Comparison of ENCODE assay signal across 8 cellular contexts in the genomic region with DNA sequence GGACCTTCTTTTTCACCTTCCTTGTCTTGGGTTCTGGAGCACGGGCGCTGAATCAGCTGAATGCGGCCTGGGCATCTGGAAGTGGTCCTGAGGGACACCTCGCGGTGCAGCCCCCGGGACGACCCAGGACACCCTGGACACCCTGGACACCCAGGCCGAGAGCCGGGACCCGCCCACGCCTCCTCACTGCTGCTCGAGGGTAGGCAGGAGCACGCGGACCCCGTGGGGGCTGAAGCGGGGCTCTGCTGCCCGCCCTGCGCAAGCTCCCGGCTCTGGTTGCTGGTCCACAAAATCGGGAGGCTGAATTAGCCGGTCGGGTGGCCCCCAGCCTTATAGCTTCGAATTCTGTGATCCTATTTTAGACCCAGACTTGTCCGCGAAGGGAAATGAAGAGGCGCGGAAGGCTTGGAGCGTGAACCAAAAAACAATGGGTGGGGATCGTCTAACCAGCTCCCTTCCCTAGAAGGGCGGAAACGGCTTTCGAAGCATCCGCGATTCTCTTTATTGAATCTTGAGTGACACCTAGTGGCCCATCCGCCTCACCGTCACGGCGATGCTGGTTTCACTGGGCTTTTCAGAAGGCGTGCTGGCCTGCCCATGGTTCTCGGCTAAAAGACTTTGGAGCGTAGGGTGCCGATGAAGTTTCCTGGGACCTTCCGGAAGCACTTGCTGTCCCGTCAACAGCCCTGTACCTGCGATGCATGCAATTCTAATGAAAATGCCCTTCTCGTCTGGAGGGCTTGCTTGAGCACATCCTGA. TPM values are rescaled to one million over a fixed set of nuclear protein-coding genes. Genes with fewer than 3 reads are reported as not detected.
DNase-seq lines count a peak whose midpoint lies in the region; ATAC-seq, FAIRE-seq and TF ChIP-seq lines count a peak whose summit lies in the region.

No MANE protein-coding gene starts in this region.

- peaks cover 2% of the 10 kb centered on the region for H3K36me3 Mint-ChIP-seq in central memory CD8-positive, alpha-beta T cell (ENCODE audit: insufficient read depth)

- no peaks in the 10 kb centered on the region for H3K79me2 ChIP-seq in keratinocyte (ENCODE audit: control insufficient read depth, insufficient read depth, low read length)

- peak overlapping the region; percentile 70 for H3K9ac ChIP-seq in keratinocyte (ENCODE audit: control insufficient read depth, extremely low read depth, insufficient read depth, low read length)

- no peaks in the 10 kb centered on the region for H3K9me3 Mint-ChIP-seq in central memory CD8-positive, alpha-beta T cell

- ATAC-seq in GM19023 (IDR thresholded peaks at IDR 0.05; ENCODE audit: unreplicated experiment), result peak; percentile 80
- ATAC-seq in HG03342 (IDR thresholded peaks at IDR 0.05; ENCODE audit: unreplicated experiment), result peak; percentile 78
- peak; percentile 84 for ATAC-seq in central memory CD8-positive, alpha-beta T cell (replicated peaks; ENCODE audit: extremely low read depth, poor library complexity, severe bottlenecking)

- dilution Hi-C loops in keratinocyte (cut with MboI; ENCODE audit: extremely low pct_ligation_motif_present, low sequenced_read_pairs), result no loop called here

- peak; percentile 77 for FAIRE-seq in keratinocyte (lab: Jason Lieb, UNC)

- H3K9me1 ChIP-seq in keratinocyte (ENCODE audit: control insufficient read depth, extremely low read depth, insufficient read depth, low read length), result no peaks in the 10 kb centered on the region

- peak overlapping the region; percentile 58 for H2AFZ ChIP-seq in keratinocyte (ENCODE audit: control insufficient read depth, low read length)

- no peaks in the 10 kb centered on the region for H3K9me3 ChIP-seq in keratinocyte (ENCODE audit: control insufficient read depth, low read depth, low read length)

- peak overlapping the region; percentile 94 for H3K4me2 ChIP-seq in keratinocyte (ENCODE audit: control insufficient read depth, extremely low read depth, insufficient read depth, low read depth, low read length)

- peaks cover 5% of the 10 kb centered on the region for H3K4me1 Mint-ChIP-seq in central memory CD8-positive, alpha-beta T cell

- TF ChIP-seq CTCF in keratinocyte (optimal IDR thresholded peaks at IDR 0.05 in 1 of 3, IDR thresholded peaks at IDR 0.05 in 1 of 3, conservative IDR thresholded peaks at IDR 0.05 in 1 of 3; ENCODE audit: extremely low read depth in 1 of 3, insufficient read depth in 2 of 3, low read length in 3 of 3), result peak; percentile 74 to 89 (median 87)

- no peaks in the 10 kb centered on the region for H3K27me3 ChIP-seq in keratinocyte (ENCODE audit: control insufficient read depth, extremely low read depth, insufficient read depth, low read length)

- peak overlapping the region; percentile 48 for H3K27ac ChIP-seq in keratinocyte (ENCODE audit: control insufficient read depth, insufficient read depth, low read length)

- peak overlapping the region; percentile 28 to 75 (median 37) for H3K4me3 ChIP-seq in keratinocyte (ENCODE audit: control insufficient read depth in 2 of 3, extremely low read depth in 1 of 3, insufficient read depth in 2 of 3, low read depth in 1 of 3, low read length in 3 of 3)

- no peaks in the 10 kb centered on the region for H4K20me1 ChIP-seq in keratinocyte (ENCODE audit: control insufficient read depth, extremely low read depth, insufficient read depth, low read length)

- no peak overlapping the region for H3K27ac Mint-ChIP-seq in central memory CD8-positive, alpha-beta T cell (ENCODE audit: low read depth)

- no peaks in the 10 kb centered on the region for H3K36me3 ChIP-seq in keratinocyte (ENCODE audit: control insufficient read depth in 2 of 2, extremely low read depth in 1 of 2, insufficient read depth in 2 of 2, low read length in 2 of 2)

- peak; percentile 80 for DNase-seq in AG08396 (ENCODE audit: low spot score)
- DNase-seq in NCI-H226, result peak; percentile 77
- peak; percentile 74 for DNase-seq in activated CD4-positive, CD25-positive, alpha-beta regulatory T cell treated with anti-CD3 and anti-CD28 coated beads, Interleukin-2, amount 50 U/mL, for 16 hours (ENCODE audit: low read depth, low spot score)
- peak; percentile 76 to 78 for DNase-seq in central memory CD8-positive, alpha-beta T cell (ENCODE audit: low spot score in 2 of 2)
- no peak for DNase-seq in keratinocyte (ENCODE audit: low read depth, low spot score)
- DNase-seq in stimulated activated CD4-positive, alpha-beta T cell treated with anti-CD3 and anti-CD28 coated beads, Interleukin-12 subunit alpha, Interleukin-12 subunit beta, amount 100 ng/mL, for 48 hours (ENCODE audit: low read depth in 2 of 3, low spot score in 1 of 3), result peak; percentile 71 to 90 (median 79)

- peak overlapping the region; percentile 85 for H3K4me3 Mint-ChIP-seq in central memory CD8-positive, alpha-beta T cell

- H3K4me1 ChIP-seq in keratinocyte (ENCODE audit: control insufficient read depth, extremely low read depth, insufficient read depth, low read length), result peaks cover 45% of the 10 kb centered on the region

- peaks cover 59% of the 10 kb centered on the region for H3K27me3 Mint-ChIP-seq in central memory CD8-positive, alpha-beta T cell

RNA-seq across cellular contexts. Expression of a gene that starts 46.3 kb away (rescaled TPM):
- 0.17 to 0.23 TPM (median 0.18 TPM) in 3 replicates for polyA plus RNA-seq in keratinocyte
- not detected for polyA plus RNA-seq in keratinocyte (2011; ENCODE audit: low read depth)
- 0.14 and 0.15 TPM in 2 replicates for polyA plus RNA-seq in keratinocyte (2011; cell fraction: cytosol; rRNA removed)
- polyA plus RNA-seq in keratinocyte (2011; cell fraction: nucleus; rRNA removed), result 0.08 and 0.25 TPM in 2 replicates
- polyA plus RNA-seq in keratinocyte (2012; ENCODE audit: low replicate concordance), result 0.10 and 0.24 TPM in 2 replicates
- polyA minus RNA-seq in keratinocyte, result 0.23 to 0.48 TPM in 2 of 3 replicates, not detected in the other
- polyA minus RNA-seq in keratinocyte (2011; cell fraction: cytosol; rRNA and poly(A)+ RNA removed), result not detected
- polyA minus RNA-seq in keratinocyte (2011; cell fraction: nucleus; rRNA and poly(A)+ RNA removed), result 0.11 TPM in 1 of 2 replicates, not detected in the other
